ENCODE assay signal across 17 cellular contexts in genomic region chr18:49183921-49184320, GRCh38.
"Had no signal": no experiment of that assay in that cellular context is flagged by ENCODE, and none has a peak within 500 bp of the region (broad histone marks: within the 10 kb centered on the region; RNA-seq: fewer than 3 reads in every experiment).

No MANE protein-coding gene starts in this region.

- H3K4me1 ChIP-seq: lower lobe of right lung, uterus had no signal

- H3K27me3 ChIP-seq: body of pancreas, heart left ventricle, tibial nerve, uterus had no signal

- H3K4me3 ChIP-seq: body of pancreas, heart left ventricle, lower lobe of right lung, tibial nerve, uterus had no signal

- H3K27ac ChIP-seq: body of pancreas, heart left ventricle, lower lobe of right lung, tibial nerve, uterus had no signal

- H3K36me3 ChIP-seq: heart left ventricle, lower lobe of right lung, tibial nerve, uterus had no signal

- ATAC-seq: activated CD8-positive, alpha-beta T cell treated with anti-CD3 and anti-CD28 coated beads, Interleukin-2, amount 10 ng/mL, durations not matched to agents 7 days and 5 days; body of pancreas; heart left ventricle; left colon; lower lobe of right lung had no signal

- DNase-seq: activated B cell treated with CpG ODN at 0.5 μM for 24 hours; activated CD4-positive, alpha-beta T cell treated with anti-CD3 and anti-CD28 coated beads for 48 hours; activated CD8-positive, alpha-beta memory T cell treated with anti-CD3 and anti-CD28 coated beads, Interleukin-2, amount 50 U/mL, for 4 hours; activated CD8-positive, alpha-beta T cell treated with anti-CD3 and anti-CD28 coated beads, Interleukin-2, amount 10 ng/mL, durations not matched to agents 7 days and 5 days; activated effector memory CD4-positive, alpha-beta T cell treated with anti-CD3 and anti-CD28 coated beads, Interleukin-2, amount 50 U/mL, for 16 hours; activated T-cell treated with anti-CD3 and anti-CD28 coated beads, Interleukin-2, amount 50 U/mL, for 48 hours; body of pancreas; caudate nucleus; foreskin melanocyte; heart left ventricle; left colon; lower lobe of right lung; midbrain; stimulated activated CD4-positive, alpha-beta T cell treated with anti-CD3 and anti-CD28 coated beads, Interleukin-4, amount 100 ng/mL, for 1 hour; stimulated activated naive B cell treated with anti-CD40 and anti-IgM and Interleukin-4, amounts not matched to agents 10 μg/mL and 1 μg/mL and 100 μg/mL, for 72 hours; uterus had no signal

- H3K9me3 ChIP-seq: body of pancreas, heart left ventricle, lower lobe of right lung, tibial nerve, uterus had no signal
